ENCODE assay signal across 8 cellular contexts in genomic region chr10:102431452-102432124, GRCh38. TPM values are rescaled to one million over a fixed set of nuclear protein-coding genes. Genes with fewer than 3 reads are reported as not detected.
DNase-seq lines count a peak whose midpoint lies in the region; ATAC-seq and TF ChIP-seq lines count a peak whose summit lies in the region.

No MANE protein-coding gene starts in this region.

- H3K27me3 Mint-ChIP-seq in activated CD4-positive, alpha-beta memory T cell treated with anti-CD3 and anti-CD28 coated beads for 36 hours = no peaks in the 10 kb centered on the region

- in situ Hi-C loops in gastrocnemius medialis (cut with MboI; ENCODE audit: low sequenced_read_pairs in 4 of 4) = no loop called here

- peaks cover 6% of the 10 kb centered on the region for H3K36me3 Mint-ChIP-seq in activated CD4-positive, alpha-beta memory T cell treated with anti-CD3 and anti-CD28 coated beads for 36 hours

- H3K36me3 ChIP-seq in HEK293 (ENCODE audit: control insufficient read depth in 2 of 2, insufficient read depth in 1 of 2, low read length in 2 of 2) (peaks cover 0 to 4% of the 10 kb centered on the region in 2 experiments; a peak in 1 of 3 replicates), heart right ventricle (peaks cover 0 to 3% (median 0%) of the 10 kb centered on the region in 9 donors), gastrocnemius medialis (no peaks in the 10 kb centered on the region)

- peak overlapping the region; percentile 84 for H3K4me3 Mint-ChIP-seq in activated CD4-positive, alpha-beta memory T cell treated with anti-CD3 and anti-CD28 coated beads for 36 hours

- WGBS in heart right ventricle, 2 donors = 17 to 19% methylated on average over 4 of the region's 4 CpGs

- H3K9me3 Mint-ChIP-seq in activated CD4-positive, alpha-beta memory T cell treated with anti-CD3 and anti-CD28 coated beads for 36 hours = no peaks in the 10 kb centered on the region

- H3K27ac ChIP-seq in HEK293 (ENCODE audit: extremely low read depth, low read depth, low read length) (peak overlapping the region; percentile 89), heart right ventricle (peak overlapping the region; percentile 60 to 94 (median 90)), gastrocnemius medialis (peak overlapping the region; percentile 78 to 91 (median 88))

- peaks cover 3% of the 10 kb centered on the region; the same call in 1 of the 2 replicates for H3K4me1 ChIP-seq in HEK293 (ENCODE audit: control insufficient read depth, insufficient read depth, low read length)
- H3K4me1 ChIP-seq in heart right ventricle = peaks cover 4 to 46% (median 12%) of the 10 kb centered on the region in 9 donors
- peaks cover 6 to 12% of the 10 kb centered on the region in 2 donors for H3K4me1 ChIP-seq in gastrocnemius medialis

- CTCF ChIA-PET in HEK293 (lab: Yijun Ruan, JAX) = interaction anchor here (0.8 to 3.7 kb wide), 8 partner anchors 8 to 165 kb away, joined by 3 to 14 read pairs (median 4); partner anchors contain the start of gene FBXL15
- CTCF ChIA-PET in activated CD4-positive, alpha-beta memory T cell treated with anti-CD3 and anti-CD28 coated beads for 36 hours (lab: Charles Lee) = interaction anchor here (0.7 to 3.5 kb wide), 8 partner anchors 10 to 201 kb away, joined by 3 to 36 read pairs (median 6); partner anchors contain the start of genes C10orf95 and FBXL15

- DNase-seq in AG08395 (ENCODE audit: low spot score) (peak; percentile 52), heart right ventricle (no peak), gastrocnemius medialis (no peak), HK-2 (ENCODE audit: unreplicated experiment) (no peak), midbrain (lab: John Stamatoyannopoulos, UW) (no peak)
- DNase-seq in activated CD4-positive, alpha-beta memory T cell treated with anti-CD3 and anti-CD28 coated beads for 36 hours = no peak
- DNase-seq in central memory CD4-positive, alpha-beta T cell = no peak

- no peaks in the 10 kb centered on the region for H3K9me3 ChIP-seq in HEK293 (ENCODE audit: control insufficient read depth, insufficient read depth, low read depth, low read length)
- no peaks in the 10 kb centered on the region for H3K9me3 ChIP-seq in heart right ventricle
- H3K9me3 ChIP-seq in gastrocnemius medialis = no peaks in the 10 kb centered on the region

- intact Hi-C loops in activated CD4-positive, alpha-beta memory T cell treated with anti-CD3 and anti-CD28 coated beads for 36 hours (cut with micrococcal nuclease) = loop anchor here (1.0 to 5.0 kb wide), 6 partner anchors 10 to 281 kb away; partner anchors contain the start of genes ACTR1A, ARL3 and SFXN2
- intact Hi-C loops in heart right ventricle (cut with DNase I) (loop anchor here in 2 of 10 donors (2.0 to 5.0 kb wide), 2 partner anchors 71 kb away; partner anchors contain the start of genes ACTR1A (in 2 of the 2) and SUFU (in 2 of the 2)), gastrocnemius medialis (cut with DNase I; ENCODE audit: low total_unique reads) (loop anchor here (1.0 to 2.0 kb wide), 4 partner anchors 10 to 71 kb away; partner anchors contain the start of genes ACTR1A and SUFU)

- H3K27me3 ChIP-seq in heart right ventricle (peaks cover 0 to 13% (median 5%) of the 10 kb centered on the region in 7 donors), gastrocnemius medialis (peaks cover 6 to 11% (median 9%) of the 10 kb centered on the region in 3 donors)

- POLR2A ChIA-PET in HEK293 (lab: Yijun Ruan, JAX) = interaction anchor here (0.8 to 3.0 kb wide), 10 partner anchors 9 to 202 kb away, joined by 3 to 60 read pairs (median 8); partner anchors contain the start of genes C10orf95, FBXL15 and NFKB2
- POLR2A ChIA-PET in activated CD4-positive, alpha-beta memory T cell treated with anti-CD3 and anti-CD28 coated beads for 36 hours (lab: Charles Lee) = interaction anchor here (0.6 to 5.1 kb wide), 7 partner anchors 10 to 333 kb away, joined by 3 to 56 read pairs (median 6); partner anchors contain the start of genes C10orf95, FBXL15, GBF1 and NFKB2

- no peak for TF ChIP-seq POLR2A in gastrocnemius medialis (IDR thresholded peaks at IDR 0.05)

- peaks cover 45% of the 10 kb centered on the region for H3K4me1 Mint-ChIP-seq in activated CD4-positive, alpha-beta memory T cell treated with anti-CD3 and anti-CD28 coated beads for 36 hours (ENCODE audit: low read depth)

- peak overlapping the region; percentile 88 for H3K27ac Mint-ChIP-seq in activated CD4-positive, alpha-beta memory T cell treated with anti-CD3 and anti-CD28 coated beads for 36 hours

- ATAC-seq in heart right ventricle (peak in 6 of 8 donors; percentile 3 to 48 (median 8)), gastrocnemius medialis (peak; percentile 4 to 17)

- TF ChIP-seq CTCF in HEK293 (tag by site-specific recombination; IDR thresholded peaks at IDR 0.05) = no peak
- no peak for TF ChIP-seq CTCF in heart right ventricle (IDR thresholded peaks at IDR 0.05)
- no peak for TF ChIP-seq CTCF in gastrocnemius medialis (IDR thresholded peaks at IDR 0.05 in 4 of 5, conservative IDR thresholded peaks at IDR 0.05 in 1 of 5)

- H3K4me3 ChIP-seq in HEK293 (ENCODE audit: low read depth, low read length) (peak overlapping the region; percentile 62), heart right ventricle (peak overlapping the region; percentile 82 to 99 (median 94)), gastrocnemius medialis (peak overlapping the region; percentile 72 to 100 (median 95))

TF ChIP-seq in HEK293, 187 proteins besides CTCF, POLR2A, EP300 and RAD21:
- TF ChIP-seq, protein P1, sequence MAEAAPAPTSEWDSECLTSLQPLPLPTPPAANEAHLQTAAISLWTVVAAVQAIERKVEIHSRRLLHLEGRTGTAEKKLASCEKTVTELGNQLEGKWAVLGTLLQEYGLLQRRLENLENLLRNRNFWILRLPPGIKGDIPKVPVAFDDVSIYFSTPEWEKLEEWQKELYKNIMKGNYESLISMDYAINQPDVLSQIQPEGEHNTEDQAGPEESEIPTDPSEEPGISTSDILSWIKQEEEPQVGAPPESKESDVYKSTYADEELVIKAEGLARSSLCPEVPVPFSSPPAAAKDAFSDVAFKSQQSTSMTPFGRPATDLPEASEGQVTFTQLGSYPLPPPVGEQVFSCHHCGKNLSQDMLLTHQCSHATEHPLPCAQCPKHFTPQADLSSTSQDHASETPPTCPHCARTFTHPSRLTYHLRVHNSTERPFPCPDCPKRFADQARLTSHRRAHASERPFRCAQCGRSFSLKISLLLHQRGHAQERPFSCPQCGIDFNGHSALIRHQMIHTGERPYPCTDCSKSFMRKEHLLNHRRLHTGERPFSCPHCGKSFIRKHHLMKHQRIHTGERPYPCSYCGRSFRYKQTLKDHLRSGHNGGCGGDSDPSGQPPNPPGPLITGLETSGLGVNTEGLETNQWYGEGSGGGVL (tag by site-specific recombination; IDR thresholded peaks at IDR 0.05) = peak; percentile 59
- TF ChIP-seq IKZF3 (tag by site-specific recombination; IDR thresholded peaks at IDR 0.05) (0 out of 2 replicates have a peak, but pooled peaks have one; percentile 50), ZNF76 (tag by site-specific recombination; IDR thresholded peaks at IDR 0.05; ENCODE audit: borderline replicate concordance, low read depth) (peak; percentile 83; the same call in 1 of the 2 replicates), SCRT2 (tag by site-specific recombination; IDR thresholded peaks at IDR 0.05) (no peak), YY2 (tag by site-specific recombination; IDR thresholded peaks at IDR 0.05) (no peak), ZBTB17 (tag by site-specific recombination; IDR thresholded peaks at IDR 0.05) (peak; percentile 95), ZNF341 (tag by site-specific recombination; IDR thresholded peaks at IDR 0.05; ENCODE audit: low read depth) (peak; percentile 72)
TF ChIP-seq in HEK293: peak in this region for 5.

RNA-seq across cellular contexts. Expression of gene CUEDC2, which starts 0.8 kb away (rescaled TPM):
- total RNA-seq in activated CD4-positive, alpha-beta memory T cell treated with anti-CD3 and anti-CD28 coated beads for 36 hours = 10 to 100 TPM; 68.6 to 68.9 TPM
- total RNA-seq in heart right ventricle (10 to 100 TPM; 65.7 to 84.3 (median 79.1) TPM), gastrocnemius medialis (10 to 100 TPM; 51.6 to 83.1 (median 70.2) TPM)
- 10 to 100 TPM; 60.0 to 81.7 TPM for polyA plus RNA-seq in heart right ventricle

RNA-seq across cellular contexts. Expression of gene FBXL15, which starts 11.0 kb away (rescaled TPM):
- total RNA-seq in activated CD4-positive, alpha-beta memory T cell treated with anti-CD3 and anti-CD28 coated beads for 36 hours = 10 to 100 TPM; 10.8 to 11.4 TPM
- total RNA-seq in heart right ventricle (10 to 100 TPM in 5 of 10 donors, 1 to 10 TPM in 5; 6.7 to 10.5 (median 9.9) TPM), gastrocnemius medialis (10 to 100 TPM; 14.2 to 34.8 (median 21.0) TPM)
- polyA plus RNA-seq in heart right ventricle = 10 to 100 TPM; 10.4 to 19.2 TPM

RNA-seq across cellular contexts. Expression of gene PSD, which starts 13.0 kb away (rescaled TPM):
- total RNA-seq in activated CD4-positive, alpha-beta memory T cell treated with anti-CD3 and anti-CD28 coated beads for 36 hours = 1 to 10 TPM; 4.2 to 4.4 TPM
- 1 to 10 TPM in 4 of 10 donors, under 1 TPM in 5, not detected in 1; 0.19 to 1.5 (median 0.61) TPM for total RNA-seq in heart right ventricle
- polyA plus RNA-seq in heart right ventricle = under 1 TPM; 0.37 to 0.42 TPM
- total RNA-seq in gastrocnemius medialis = 1 to 10 TPM in 1 of 4 donors, under 1 TPM in 1, not detected in 2; 0.35 to 2.6 TPM

RNA-seq across cellular contexts. Expression of gene C10orf95, which starts 19.8 kb away (rescaled TPM):
- under 1 TPM; 0.19 to 0.48 TPM for total RNA-seq in activated CD4-positive, alpha-beta memory T cell treated with anti-CD3 and anti-CD28 coated beads for 36 hours
- not detected for total RNA-seq in heart right ventricle
- polyA plus RNA-seq in heart right ventricle = not detected
- total RNA-seq in gastrocnemius medialis = not detected

RNA-seq across cellular contexts. Expression of gene NFKB2, which starts 36.1 kb away (rescaled TPM):
- total RNA-seq in activated CD4-positive, alpha-beta memory T cell treated with anti-CD3 and anti-CD28 coated beads for 36 hours = 100 to 1,000 TPM; 241 to 242 TPM
- total RNA-seq in heart right ventricle (10 to 100 TPM in 9 of 10 donors, 1 to 10 TPM in 1; 9.9 to 40.0 (median 15.7) TPM), gastrocnemius medialis (10 to 100 TPM in 3 of 4 donors, 1 to 10 TPM in 1; 8.6 to 17.3 (median 12.8) TPM)
- polyA plus RNA-seq in heart right ventricle = 10 to 100 TPM; 19.7 to 19.8 TPM
